In genomic region chr1:94022471-94023189, GRCh38 we compare ENCODE assay signal across 1 cellular context.
TF ChIP-seq lines count a peak whose summit lies in the region.

No MANE protein-coding gene starts in this region.

TF ChIP-seq in HEK293, 187 proteins besides CTCF, POLR2A, EP300 and RAD21 (continued from another document):
- TF ChIP-seq, protein P1, sequence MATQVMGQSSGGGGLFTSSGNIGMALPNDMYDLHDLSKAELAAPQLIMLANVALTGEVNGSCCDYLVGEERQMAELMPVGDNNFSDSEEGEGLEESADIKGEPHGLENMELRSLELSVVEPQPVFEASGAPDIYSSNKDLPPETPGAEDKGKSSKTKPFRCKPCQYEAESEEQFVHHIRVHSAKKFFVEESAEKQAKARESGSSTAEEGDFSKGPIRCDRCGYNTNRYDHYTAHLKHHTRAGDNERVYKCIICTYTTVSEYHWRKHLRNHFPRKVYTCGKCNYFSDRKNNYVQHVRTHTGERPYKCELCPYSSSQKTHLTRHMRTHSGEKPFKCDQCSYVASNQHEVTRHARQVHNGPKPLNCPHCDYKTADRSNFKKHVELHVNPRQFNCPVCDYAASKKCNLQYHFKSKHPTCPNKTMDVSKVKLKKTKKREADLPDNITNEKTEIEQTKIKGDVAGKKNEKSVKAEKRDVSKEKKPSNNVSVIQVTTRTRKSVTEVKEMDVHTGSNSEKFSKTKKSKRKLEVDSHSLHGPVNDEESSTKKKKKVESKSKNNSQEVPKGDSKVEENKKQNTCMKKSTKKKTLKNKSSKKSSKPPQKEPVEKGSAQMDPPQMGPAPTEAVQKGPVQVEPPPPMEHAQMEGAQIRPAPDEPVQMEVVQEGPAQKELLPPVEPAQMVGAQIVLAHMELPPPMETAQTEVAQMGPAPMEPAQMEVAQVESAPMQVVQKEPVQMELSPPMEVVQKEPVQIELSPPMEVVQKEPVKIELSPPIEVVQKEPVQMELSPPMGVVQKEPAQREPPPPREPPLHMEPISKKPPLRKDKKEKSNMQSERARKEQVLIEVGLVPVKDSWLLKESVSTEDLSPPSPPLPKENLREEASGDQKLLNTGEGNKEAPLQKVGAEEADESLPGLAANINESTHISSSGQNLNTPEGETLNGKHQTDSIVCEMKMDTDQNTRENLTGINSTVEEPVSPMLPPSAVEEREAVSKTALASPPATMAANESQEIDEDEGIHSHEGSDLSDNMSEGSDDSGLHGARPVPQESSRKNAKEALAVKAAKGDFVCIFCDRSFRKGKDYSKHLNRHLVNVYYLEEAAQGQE (tag by site-specific recombination; IDR thresholded peaks at IDR 0.05): no peak
- TF ChIP-seq ZBTB48 (tag by site-specific recombination; IDR thresholded peaks at IDR 0.05) (0 out of 2 replicates have a peak, but pooled peaks have one; percentile 20), SCRT1 (tag by site-specific recombination; IDR thresholded peaks at IDR 0.05; ENCODE audit: borderline replicate concordance) (peak; percentile 34; the same call in 1 of the 2 replicates)
- TF ChIP-seq, protein P2, sequence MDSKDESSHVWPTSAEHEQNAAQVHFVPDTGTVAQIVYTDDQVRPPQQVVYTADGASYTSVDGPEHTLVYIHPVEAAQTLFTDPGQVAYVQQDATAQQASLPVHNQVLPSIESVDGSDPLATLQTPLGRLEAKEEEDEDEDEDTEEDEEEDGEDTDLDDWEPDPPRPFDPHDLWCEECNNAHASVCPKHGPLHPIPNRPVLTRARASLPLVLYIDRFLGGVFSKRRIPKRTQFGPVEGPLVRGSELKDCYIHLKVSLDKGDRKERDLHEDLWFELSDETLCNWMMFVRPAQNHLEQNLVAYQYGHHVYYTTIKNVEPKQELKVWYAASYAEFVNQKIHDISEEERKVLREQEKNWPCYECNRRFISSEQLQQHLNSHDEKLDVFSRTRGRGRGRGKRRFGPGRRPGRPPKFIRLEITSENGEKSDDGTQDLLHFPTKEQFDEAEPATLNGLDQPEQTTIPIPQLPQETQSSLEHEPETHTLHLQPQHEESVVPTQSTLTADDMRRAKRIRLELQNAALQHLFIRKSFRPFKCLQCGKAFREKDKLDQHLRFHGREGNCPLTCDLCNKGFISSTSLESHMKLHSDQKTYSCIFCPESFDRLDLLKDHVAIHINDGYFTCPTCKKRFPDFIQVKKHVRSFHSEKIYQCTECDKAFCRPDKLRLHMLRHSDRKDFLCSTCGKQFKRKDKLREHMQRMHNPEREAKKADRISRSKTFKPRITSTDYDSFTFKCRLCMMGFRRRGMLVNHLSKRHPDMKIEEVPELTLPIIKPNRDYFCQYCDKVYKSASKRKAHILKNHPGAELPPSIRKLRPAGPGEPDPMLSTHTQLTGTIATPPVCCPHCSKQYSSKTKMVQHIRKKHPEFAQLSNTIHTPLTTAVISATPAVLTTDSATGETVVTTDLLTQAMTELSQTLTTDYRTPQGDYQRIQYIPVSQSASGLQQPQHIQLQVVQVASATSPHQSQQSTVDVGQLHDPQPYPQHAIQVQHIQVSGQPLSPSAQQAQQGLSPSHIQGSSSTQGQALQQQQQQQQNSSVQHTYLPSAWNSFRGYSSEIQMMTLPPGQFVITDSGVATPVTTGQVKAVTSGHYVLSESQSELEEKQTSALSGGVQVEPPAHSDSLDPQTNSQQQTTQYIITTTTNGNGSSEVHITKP (tag by site-specific recombination; IDR thresholded peaks at IDR 0.05): 0 out of 2 replicates have a peak, but pooled peaks have one; percentile 14
